9 cellular contexts compared by ENCODE assay signal in genomic region chr18:13376298-13376840, GRCh38.
A peak's percentile ranks its signal among the peaks of the same experiment; 100 is the strongest.
DNase-seq lines count a peak whose midpoint lies in the region; ATAC-seq and TF ChIP-seq lines count a peak whose summit lies in the region.
"Had no signal": no experiment of that assay in that cellular context is flagged by ENCODE, and none has a peak within 500 bp of the region (broad histone marks: within the 10 kb centered on the region; RNA-seq: fewer than 3 reads in every experiment).

No MANE protein-coding gene starts in this region.

- H3K4me3 Mint-ChIP-seq in activated T-cell treated with anti-CD3 and anti-CD28 coated beads, Interleukin-2, amount 50 U/mL, for 4 hours = peak overlapping the region; percentile 56
- no peak overlapping the region for H3K4me3 Mint-ChIP-seq in GM23338

- no peaks in the 10 kb centered on the region for H3K4me1 ChIP-seq in GM23338 (ENCODE audit: insufficient read depth)
- H3K4me1 ChIP-seq in PC-3 (ENCODE audit: insufficient read depth, low read length) = peaks cover 10% of the 10 kb centered on the region

- H3K9me3 ChIP-seq in PC-3 (ENCODE audit: low read length) = no peaks in the 10 kb centered on the region

- H3K79me2 ChIP-seq in GM23338 (replicated peaks; ENCODE audit: insufficient read depth) = no peaks in the 10 kb centered on the region
- no peaks in the 10 kb centered on the region for H3K79me2 ChIP-seq in PC-3 (ENCODE audit: low read length)

- TF ChIP-seq CTCF in brain microvascular endothelial cell (IDR thresholded peaks at IDR 0.05; ENCODE audit: low read depth, low read length, missing control alignments) (no peak), GM23338 (conservative IDR thresholded peaks at IDR 0.05; ENCODE audit: low read depth in 2 of 2) (no peak), PC-3 (conservative IDR thresholded peaks at IDR 0.05; ENCODE audit: low read depth, low read length) (no peak)

- intact Hi-C loops in PC-3 (cut with micrococcal nuclease) = no loop called here

- DNase-seq in T-helper 1 cell (peak; percentile 34 to 60 (median 57)), brain microvascular endothelial cell (no peak), GM23338 (ENCODE audit: low spot score) (no peak), PC-3 (no peak)
- peak; percentile 56 for DNase-seq in activated T-cell treated with anti-CD3 and anti-CD28 coated beads, Interleukin-2, amount 50 U/mL, for 4 hours
- DNase-seq in effector CD8-positive, alpha-beta T cell (lab: John Stamatoyannopoulos, UW) = peak; percentile 8
- DNase-seq in stimulated activated naive CD8-positive, alpha-beta T cell treated with anti-CD3 and anti-CD28 coated beads, Interleukin-15, Interleukin-2, amounts not matched to agents 100 U/mL and 50 U/mL, for 24 hours = peak; percentile 45
- DNase-seq: DMS79 treated with DMSO at 0.1 percent for 48 hours had no signal

- POLR2A ChIA-PET in PC-3 (lab: Charles Lee; ENCODE audit: unreplicated experiment) = no interaction called here

- H3K36me3 ChIP-seq in brain microvascular endothelial cell (replicated peaks) = no peaks in the 10 kb centered on the region
- H3K36me3 ChIP-seq in GM23338 (ENCODE audit: insufficient read depth) = no peaks in the 10 kb centered on the region
- no peaks in the 10 kb centered on the region for H3K36me3 ChIP-seq in PC-3 (ENCODE audit: low read depth, low read length)

- no peak overlapping the region for H3K9ac ChIP-seq in PC-3 (ENCODE audit: low read length)

- H3K27me3 ChIP-seq in brain microvascular endothelial cell (replicated peaks) (no peaks in the 10 kb centered on the region), GM23338 (ENCODE audit: insufficient read depth) (no peaks in the 10 kb centered on the region), PC-3 (ENCODE audit: low read length) (peaks cover 66% of the 10 kb centered on the region)

- no peaks in the 10 kb centered on the region for H3K36me3 Mint-ChIP-seq in activated T-cell treated with anti-CD3 and anti-CD28 coated beads, Interleukin-2, amount 50 U/mL, for 4 hours (ENCODE audit: insufficient read depth)
- H3K36me3 Mint-ChIP-seq in GM23338 (ENCODE audit: low read depth) = no peaks in the 10 kb centered on the region

- no peak overlapping the region for H3K27ac Mint-ChIP-seq in GM23338

- in situ Hi-C loops in brain microvascular endothelial cell (cut with HindIII; ENCODE audit: low pct_ligation_motif_present, low sequenced_read_pairs) = no loop called here

- H3K4me3 ChIP-seq in brain microvascular endothelial cell (ENCODE audit: low read depth, low read length) = no peak overlapping the region
- H3K4me3 ChIP-seq in GM23338 = no peak overlapping the region
- no peak overlapping the region for H3K4me3 ChIP-seq in PC-3 (ENCODE audit: low read length)

- H3F3A ChIP-seq in GM23338 (replicated peaks; ENCODE audit: low read depth) (no peaks in the 10 kb centered on the region), PC-3 (ENCODE audit: low read length, unreplicated experiment) (no peaks in the 10 kb centered on the region)

- no peak overlapping the region for H2AFZ ChIP-seq in GM23338
- H2AFZ ChIP-seq in PC-3 (ENCODE audit: low read length) = no peak overlapping the region

- CTCF ChIA-PET in PC-3 (lab: Charles Lee) = no interaction called here

- H3K27ac ChIP-seq in brain microvascular endothelial cell = no peak overlapping the region
- H3K27ac ChIP-seq in GM23338 (ENCODE audit: low read depth) = no peak overlapping the region
- no peak overlapping the region for H3K27ac ChIP-seq in PC-3 (ENCODE audit: low read length)

- no peaks in the 10 kb centered on the region for H3K27me3 Mint-ChIP-seq in activated T-cell treated with anti-CD3 and anti-CD28 coated beads, Interleukin-2, amount 50 U/mL, for 4 hours (ENCODE audit: low read depth)
- peaks cover 4% of the 10 kb centered on the region for H3K27me3 Mint-ChIP-seq in GM23338 (ENCODE audit: insufficient read depth, low read depth, poor library complexity)

- no peak overlapping the region for H3K4me2 ChIP-seq in GM23338
- no peak overlapping the region for H3K4me2 ChIP-seq in PC-3 (ENCODE audit: low read length)

- H4K20me1 ChIP-seq in GM23338 (replicated peaks; ENCODE audit: insufficient read depth) (no peaks in the 10 kb centered on the region), PC-3 (ENCODE audit: low read length) (no peaks in the 10 kb centered on the region)

- H3K9me2 ChIP-seq in GM23338 (ENCODE audit: insufficient read depth) (no peaks in the 10 kb centered on the region), PC-3 (replicated peaks; ENCODE audit: low read length) (no peaks in the 10 kb centered on the region)

- peak; percentile 38 to 43 for ATAC-seq in activated T-cell treated with anti-CD3 and anti-CD28 coated beads, Interleukin-2, amount 50 U/mL, for 4 hours
- ATAC-seq in stimulated activated naive CD8-positive, alpha-beta T cell treated with anti-CD3 and anti-CD28 coated beads, Interleukin-15, Interleukin-2, amounts not matched to agents 100 U/mL and 50 U/mL, for 24 hours = peak; percentile 24
- no peak for ATAC-seq in HG03571 (IDR thresholded peaks at IDR 0.05; ENCODE audit: unreplicated experiment)
- ATAC-seq in GM23338 = no peak
- ATAC-seq in PC-3 = no peak

- no peaks in the 10 kb centered on the region for H3K9me3 Mint-ChIP-seq in activated T-cell treated with anti-CD3 and anti-CD28 coated beads, Interleukin-2, amount 50 U/mL, for 4 hours
- H3K9me3 Mint-ChIP-seq in GM23338 = no peaks in the 10 kb centered on the region

- H3K4me1 Mint-ChIP-seq in activated T-cell treated with anti-CD3 and anti-CD28 coated beads, Interleukin-2, amount 50 U/mL, for 4 hours (ENCODE audit: low read depth) = peaks cover 82% of the 10 kb centered on the region
- peaks cover 6% of the 10 kb centered on the region; the same call in 1 of the 3 replicates for H3K4me1 Mint-ChIP-seq in GM23338

- BruUV-seq in PC-3 (replicated peaks; lab: Mats Ljungman, UMichigan) = no TSS peak

TF ChIP-seq in GM23338, 12 proteins besides CTCF, POLR2A, EP300 and RAD21 (continues in another document):
- TF ChIP-seq STAT1 (IDR thresholded peaks at IDR 0.05; ENCODE audit: unreplicated experiment) (no peak), NANOG (IDR thresholded peaks at IDR 0.05; ENCODE audit: borderline replicate concordance) (no peak)
- TF ChIP-seq, protein P1, sequence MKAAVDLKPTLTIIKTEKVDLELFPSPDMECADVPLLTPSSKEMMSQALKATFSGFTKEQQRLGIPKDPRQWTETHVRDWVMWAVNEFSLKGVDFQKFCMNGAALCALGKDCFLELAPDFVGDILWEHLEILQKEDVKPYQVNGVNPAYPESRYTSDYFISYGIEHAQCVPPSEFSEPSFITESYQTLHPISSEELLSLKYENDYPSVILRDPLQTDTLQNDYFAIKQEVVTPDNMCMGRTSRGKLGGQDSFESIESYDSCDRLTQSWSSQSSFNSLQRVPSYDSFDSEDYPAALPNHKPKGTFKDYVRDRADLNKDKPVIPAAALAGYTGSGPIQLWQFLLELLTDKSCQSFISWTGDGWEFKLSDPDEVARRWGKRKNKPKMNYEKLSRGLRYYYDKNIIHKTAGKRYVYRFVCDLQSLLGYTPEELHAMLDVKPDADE (IDR thresholded peaks at IDR 0.05) = no peak

Comparison
In these comparisons a context has a peak if more than half of its experiments do, and no peak if none do; other contexts are left out.
1. DNase-seq: peak in T-helper 1 cell (5 of 5), activated T-cell treated with anti-CD3 and anti-CD28 coated beads, Interleukin-2, amount 50 U/mL, for 4 hours (single experiment), effector CD8-positive, alpha-beta T cell (single experiment) and stimulated activated naive CD8-positive, alpha-beta T cell treated with anti-CD3 and anti-CD28 coated beads, Interleukin-15, Interleukin-2, amounts not matched to agents 100 U/mL and 50 U/mL, for 24 hours (single experiment); none in brain microvascular endothelial cell (single experiment), GM23338 (single experiment) and PC-3 (single experiment).
2. ATAC-seq: peak in activated T-cell treated with anti-CD3 and anti-CD28 coated beads, Interleukin-2, amount 50 U/mL, for 4 hours (2 of 2) and stimulated activated naive CD8-positive, alpha-beta T cell treated with anti-CD3 and anti-CD28 coated beads, Interleukin-15, Interleukin-2, amounts not matched to agents 100 U/mL and 50 U/mL, for 24 hours (single experiment); none in HG03571 (single experiment), GM23338 (single experiment) and PC-3 (single experiment).